ENCODE assay signal across 1 cellular context in the genomic region with DNA sequence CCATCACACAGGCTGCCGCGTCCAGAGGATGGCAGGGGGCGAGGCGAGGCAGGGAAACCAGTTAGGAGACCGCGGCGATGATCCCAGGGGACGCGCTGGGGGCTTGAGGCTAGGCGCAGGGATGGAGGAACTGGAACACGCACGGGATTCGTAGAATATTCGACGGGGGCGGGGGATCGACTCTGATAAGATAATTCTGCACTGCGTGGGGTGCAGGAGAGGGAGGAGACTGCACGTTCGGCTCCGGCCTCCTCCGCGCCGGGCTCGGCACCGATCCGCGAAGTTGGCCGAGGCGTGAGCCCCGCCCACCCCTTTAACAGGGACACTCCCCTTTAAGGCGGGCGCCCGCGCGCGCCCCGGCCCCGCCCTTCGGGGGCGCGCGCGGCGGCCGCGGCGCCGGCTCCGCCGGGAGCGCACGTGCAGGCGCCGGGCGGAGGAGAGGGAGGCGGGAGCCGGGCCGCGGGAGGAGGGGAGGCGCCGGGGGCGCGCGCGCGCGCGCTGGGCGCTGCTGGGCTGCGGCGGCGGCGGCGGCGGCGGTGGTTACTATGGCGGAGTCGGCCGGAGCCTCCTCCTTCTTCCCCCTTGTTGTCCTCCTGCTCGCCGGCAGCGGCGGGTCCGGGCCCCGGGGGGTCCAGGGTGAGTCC.
TF ChIP-seq lines count a peak whose summit lies in the region.

Gene ACVR1B (plus strand): TSS at position 501 of the 644 bp plus-strand sequence. CDS start 45 bp downstream, at position 546.

TF ChIP-seq in H1, 55 proteins besides CTCF, POLR2A, EP300 and RAD21:
- peak; percentile 63 for TF ChIP-seq KDM4A (IDR thresholded peaks at IDR 0.05; ENCODE audit: low read depth, low read length, severe bottlenecking)
- peak; percentile 95 for TF ChIP-seq E2F6 (IDR thresholded peaks at IDR 0.05)
- TF ChIP-seq SIX5 (IDR thresholded peaks at IDR 0.05; ENCODE audit: low read depth, low read length), result no peak
- TF ChIP-seq CBX5 (IDR thresholded peaks at IDR 0.05; ENCODE audit: low read depth, low read length), result no peak
- TF ChIP-seq SP4 (IDR thresholded peaks at IDR 0.05; ENCODE audit: low read length), result peak; percentile 45; the same call in 1 of the 2 replicates
- peak; percentile 37 for TF ChIP-seq ASH2L (IDR thresholded peaks at IDR 0.05; ENCODE audit: low read length)
- TF ChIP-seq MAX (IDR thresholded peaks at IDR 0.05), result peak; percentile 95
